Comparison of ENCODE assay signal across 1 cellular context in the genomic region with DNA sequence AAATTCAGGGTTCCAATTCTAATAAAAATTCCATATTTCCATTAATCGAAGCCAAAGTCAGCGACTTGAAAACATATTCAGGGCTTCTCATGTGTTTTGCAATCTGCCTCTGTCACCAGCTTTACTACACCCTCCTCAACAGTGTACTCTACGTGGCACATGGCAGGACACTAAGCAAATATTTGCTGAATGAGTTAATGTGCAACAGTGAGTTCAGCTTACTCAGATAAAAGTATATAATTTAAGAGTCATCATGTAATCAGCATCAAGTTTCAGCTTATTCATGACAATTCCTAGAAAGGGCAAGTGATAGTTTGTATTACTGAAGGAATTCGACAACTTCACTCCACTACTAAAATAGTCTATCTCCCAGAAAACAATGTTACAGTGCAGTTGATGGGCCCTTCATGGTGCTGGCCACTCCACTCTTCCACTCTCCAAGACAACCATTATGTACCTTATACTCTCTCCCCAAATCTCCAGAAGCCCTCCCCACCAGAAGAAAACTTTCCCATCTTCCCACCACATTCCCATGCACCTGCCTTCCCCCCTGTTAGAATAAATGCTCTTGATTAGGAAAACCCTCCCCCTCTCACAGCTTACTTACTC.
TF ChIP-seq lines count a peak whose summit lies in the region.

No MANE protein-coding gene starts in this region.

TF ChIP-seq in A549, 52 proteins besides CTCF, POLR2A, EP300 and RAD21 (continued from another document):
- TF ChIP-seq, protein P1, sequence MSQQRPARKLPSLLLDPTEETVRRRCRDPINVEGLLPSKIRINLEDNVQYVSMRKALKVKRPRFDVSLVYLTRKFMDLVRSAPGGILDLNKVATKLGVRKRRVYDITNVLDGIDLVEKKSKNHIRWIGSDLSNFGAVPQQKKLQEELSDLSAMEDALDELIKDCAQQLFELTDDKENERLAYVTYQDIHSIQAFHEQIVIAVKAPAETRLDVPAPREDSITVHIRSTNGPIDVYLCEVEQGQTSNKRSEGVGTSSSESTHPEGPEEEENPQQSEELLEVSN (IDR thresholded peaks at IDR 0.05; ENCODE audit: borderline replicate concordance, low read depth) = no peak
- TF ChIP-seq RNF2 (IDR thresholded peaks at IDR 0.05; ENCODE audit: borderline replicate concordance, low read depth) (no peak), JUNB (IDR thresholded peaks at IDR 0.05) (peak; percentile 67; the same call in 1 of the 2 replicates), MAZ (IDR thresholded peaks at IDR 0.05; ENCODE audit: borderline replicate concordance, low read depth, low read length) (no peak), GATA3 (IDR thresholded peaks at IDR 0.05; ENCODE audit: borderline replicate concordance) (peak; percentile 39; the same call in 1 of the 2 replicates), FOSL2 (IDR thresholded peaks at IDR 0.05) (no peak), FOSL2 (CRISPR knock-in tag; IDR thresholded peaks at IDR 0.05) (peak; percentile 52; the same call in 1 of the 2 replicates), ESRRA (IDR thresholded peaks at IDR 0.05; ENCODE audit: borderline replicate concordance, low read length) (no peak)
